ENCODE assay signal across 18 cellular contexts in the genomic region with DNA sequence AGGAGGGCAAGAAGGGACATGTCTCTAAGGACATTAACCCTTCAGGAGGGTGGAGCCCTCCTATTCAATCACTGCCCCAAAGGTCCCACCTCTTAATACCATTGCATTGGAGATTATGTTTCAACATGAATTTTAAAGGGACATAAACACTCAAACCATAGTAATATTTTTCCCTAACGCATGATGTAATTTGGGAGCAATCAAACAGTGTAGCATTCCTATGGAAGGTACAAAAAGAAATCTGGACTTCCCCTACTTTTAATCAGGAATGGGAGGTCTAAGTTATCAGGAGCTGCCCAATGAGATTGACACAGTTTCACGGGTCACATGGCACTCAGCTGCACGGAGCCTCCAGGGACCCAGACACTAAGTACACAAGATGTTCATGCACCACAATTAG.
A peak's percentile ranks its signal among the peaks of the same experiment; 100 is the strongest.
DNase-seq lines count a peak whose midpoint lies in the region; ATAC-seq, FAIRE-seq and TF ChIP-seq lines count a peak whose summit lies in the region.
"Had no signal": no experiment of that assay in that cellular context is flagged by ENCODE, and none has a peak within 500 bp of the region (broad histone marks: within the 10 kb centered on the region; RNA-seq: fewer than 3 reads in every experiment).

No MANE protein-coding gene starts in this region.

- H3K9me3 ChIP-seq in BLaER1 treated with 17β-estradiol and CSF1 and Interleukin-3, amounts not matched to agents 10 nM and 100 nM (replicated peaks in 1 of 11), result no peaks in the 10 kb centered on the region
- no peaks in the 10 kb centered on the region for H3K9me3 ChIP-seq in HCT116 (ENCODE audit: control insufficient read depth in 1 of 2, insufficient read depth in 1 of 2, low read depth in 1 of 2, low read length in 2 of 2)
- H3K9me3 ChIP-seq: BE2C had no signal

- peak overlapping the region in 8 of 11 experiments; percentile 4 to 49 (median 16); a peak in 8 of 22 replicates for H3K4me2 ChIP-seq in BLaER1 treated with 17β-estradiol and CSF1 and Interleukin-3, amounts not matched to agents 10 nM and 100 nM
- no peak overlapping the region for H3K4me2 ChIP-seq in HCT116 (ENCODE audit: low read length)
- H3K4me2 ChIP-seq: A549 had no signal

- H4K20me1 ChIP-seq in BLaER1 treated with 17β-estradiol and CSF1 and Interleukin-3, amounts not matched to agents 10 nM and 100 nM, result no peaks in the 10 kb centered on the region
- no peaks in the 10 kb centered on the region for H4K20me1 ChIP-seq in HCT116 (ENCODE audit: insufficient read depth)

- RAD21 ChIA-PET in HCT116 (lab: Charles Lee; ENCODE audit: low non-redundant PET in 1 of 2, low total read pairs in 2 of 2, uncharacterized antibody in 2 of 2, unreplicated experiment in 2 of 2), result no interaction called here

- CTCF ChIA-PET in HCT116 (lab: Charles Lee), result no interaction called here

- H3K9ac ChIP-seq in BLaER1 treated with 17β-estradiol and CSF1 and Interleukin-3, amounts not matched to agents 10 nM and 100 nM, result no peak overlapping the region
- H3K9ac ChIP-seq in HCT116 (ENCODE audit: low read length), result no peak overlapping the region

- H3K27me3 ChIP-seq in BLaER1 treated with 17β-estradiol and CSF1 and Interleukin-3, amounts not matched to agents 10 nM and 100 nM, result no peaks in the 10 kb centered on the region
- H3K27me3 ChIP-seq in HCT116 (ENCODE audit: insufficient read depth, low read length), result no peaks in the 10 kb centered on the region
- H3K27me3 ChIP-seq: BE2C had no signal

- intact Hi-C loops in HCT116 (cut with micrococcal nuclease), result no loop called here

- TF ChIP-seq CTCF in HCT116 (IDR thresholded peaks at IDR 0.05 in 2 of 3, conservative IDR thresholded peaks at IDR 0.05 in 1 of 3; ENCODE audit: borderline replicate concordance in 1 of 3, insufficient read depth in 1 of 3, low read depth in 2 of 3, low read length in 2 of 3), result no peak

- DNase-seq in HCT116 (ENCODE audit: low read depth, low spot score) (no peak), SW480 (ENCODE audit: low spot score) (peak; percentile 22), fibroblast of the conjunctiva (ENCODE audit: low read depth) (peak; percentile 16), RCC 7860 (ENCODE audit: low spot score) (no peak)
- DNase-seq in effector CD8-positive, alpha-beta T cell (lab: John Stamatoyannopoulos, UW), result no peak
- DNase-seq: BE2C; Caco-2; CD8-positive, alpha-beta memory T cell; DMS79; GOT3; H9 had no signal

- no TSS peak for BruUV-seq in HCT116 (replicated peaks; lab: Mats Ljungman, UMichigan)

- no peak for TF ChIP-seq RAD21 in HCT116 (IDR thresholded peaks at IDR 0.05; ENCODE audit: low read depth)

- FAIRE-seq in RCC 7860 (lab: Jason Lieb, UNC), result no peak
- FAIRE-seq: A549, GM12878, K562 had no signal

- H3K36me3 ChIP-seq in BLaER1 treated with 17β-estradiol and CSF1 and Interleukin-3, amounts not matched to agents 10 nM and 100 nM, result no peaks in the 10 kb centered on the region
- no peaks in the 10 kb centered on the region for H3K36me3 ChIP-seq in HCT116 (ENCODE audit: control insufficient read depth in 1 of 2, insufficient read depth in 2 of 2, low read length in 2 of 2)
- H3K36me3 ChIP-seq: BE2C had no signal

- no peaks in the 10 kb centered on the region for H3K9me2 ChIP-seq in HCT116 (ENCODE audit: insufficient read depth)

- H2AFZ ChIP-seq in HCT116 (ENCODE audit: low read depth, low read length, poor library complexity, severe bottlenecking), result no peak overlapping the region

- no peak for ATAC-seq in HCT116
- ATAC-seq in GM19397 (IDR thresholded peaks at IDR 0.05; ENCODE audit: unreplicated experiment), result no peak
- no peak for ATAC-seq in GM19463 (IDR thresholded peaks at IDR 0.05; ENCODE audit: unreplicated experiment)
- ATAC-seq: A549, GM12878, K562 had no signal

- no peak overlapping the region for H3K27ac ChIP-seq in BLaER1 treated with 17β-estradiol and CSF1 and Interleukin-3, amounts not matched to agents 10 nM and 100 nM
- no peak overlapping the region for H3K27ac ChIP-seq in HCT116 (ENCODE audit: low read depth, low read length)
- H3K27ac ChIP-seq: A549, HL-60 had no signal

- H3K4me3 ChIP-seq in BLaER1 treated with 17β-estradiol and CSF1 and Interleukin-3, amounts not matched to agents 10 nM and 100 nM, result no peak overlapping the region
- no peak overlapping the region for H3K4me3 ChIP-seq in HCT116 (replicated peaks in 1 of 2; ENCODE audit: low read depth in 1 of 2, low read length in 2 of 2)
- H3K4me3 ChIP-seq: A549, GM12878, K562 had no signal

- H3K79me2 ChIP-seq in HCT116 (ENCODE audit: insufficient read depth, low read length), result no peaks in the 10 kb centered on the region

- peaks cover 11 to 24% (median 17%) of the 10 kb centered on the region in 10 experiments for H3K4me1 ChIP-seq in BLaER1 treated with 17β-estradiol and CSF1 and Interleukin-3, amounts not matched to agents 10 nM and 100 nM
- no peaks in the 10 kb centered on the region for H3K4me1 ChIP-seq in HCT116 (ENCODE audit: control insufficient read depth in 1 of 2, insufficient read depth in 2 of 2, low read length in 2 of 2)
- H3K4me1 ChIP-seq: A549, Caco-2 had no signal

- POLR2A ChIA-PET in HCT116 (lab: Charles Lee), result no interaction called here

- no peak for TF ChIP-seq POLR2A in HCT116 (IDR thresholded peaks at IDR 0.05; ENCODE audit: borderline replicate concordance, extremely low read depth, insufficient read depth, insufficient read length)

TF ChIP-seq in HCT116, 20 proteins besides CTCF, POLR2A, EP300 and RAD21:
- TF ChIP-seq CEBPB (IDR thresholded peaks at IDR 0.05; ENCODE audit: low read depth) (0 out of 2 replicates have a peak, but pooled peaks have one; percentile 15), CBX3 (IDR thresholded peaks at IDR 0.05; ENCODE audit: low read depth) (no peak), EZH2phosphoT487 (IDR thresholded peaks at IDR 0.05; ENCODE audit: borderline replicate concordance) (no peak), POLR2AphosphoS5 (IDR thresholded peaks at IDR 0.05; ENCODE audit: low read depth, low read length) (no peak), JUND (IDR thresholded peaks at IDR 0.05) (no peak), SP1 (IDR thresholded peaks at IDR 0.05; ENCODE audit: low read depth) (no peak), TCF7L2 (IDR thresholded peaks at IDR 0.05; ENCODE audit: borderline replicate concordance, extremely low read depth, insufficient read depth, insufficient read length) (no peak), ZFX (IDR thresholded peaks at IDR 0.05) (no peak)
TF ChIP-seq in HCT116: peak in this region for 1.

Comparison
In these comparisons a context has a peak if more than half of its experiments do, and no peak if none do; other contexts are left out.
1. DNase-seq: peak in SW480 (single experiment) and fibroblast of the conjunctiva (single experiment); none in HCT116 (single experiment), effector CD8-positive, alpha-beta T cell (single experiment) and RCC 7860 (single experiment).